Comparison of ENCODE assay signal across 1 cellular context in genomic region chr20:10671850-10672578, GRCh38.
TF ChIP-seq lines count a peak whose summit lies in the region.

No MANE protein-coding gene starts in this region.

TF ChIP-seq in HEK293, 187 proteins besides CTCF, POLR2A, EP300 and RAD21 (continued from another document and continues in another):
- TF ChIP-seq ZNF398 (tag by site-specific recombination; IDR thresholded peaks at IDR 0.05) (peak; percentile 21; the same call in 1 of the 2 replicates), ZNF473 (tag by site-specific recombination; IDR thresholded peaks at IDR 0.05) (no peak), ZNF157 (tag by site-specific recombination; IDR thresholded peaks at IDR 0.05) (no peak), ZNF292 (tag by site-specific recombination; IDR thresholded peaks at IDR 0.05; ENCODE audit: borderline replicate concordance, low read depth) (no peak), ZFP41 (tag by site-specific recombination; IDR thresholded peaks at IDR 0.05; ENCODE audit: borderline replicate concordance) (no peak), ZBTB49 (tag by site-specific recombination; IDR thresholded peaks at IDR 0.05; ENCODE audit: low read depth) (no peak), MEIS1 (CRISPR knock-in tag; IDR thresholded peaks at IDR 0.05; ENCODE audit: borderline replicate concordance) (no peak), ZBTB10 (tag by site-specific recombination; IDR thresholded peaks at IDR 0.05) (no peak), ZNF843 (tag by site-specific recombination; IDR thresholded peaks at IDR 0.05) (no peak), ZNF266 (tag by site-specific recombination; IDR thresholded peaks at IDR 0.05; ENCODE audit: low read depth) (no peak), IKZF3 (tag by site-specific recombination; IDR thresholded peaks at IDR 0.05) (no peak), ZNF335 (tag by site-specific recombination; conservative IDR thresholded peaks at IDR 0.05) (0 out of 2 replicates have a peak, but pooled peaks have one; percentile 2), ZNF704 (tag by site-specific recombination; IDR thresholded peaks at IDR 0.05) (no peak), ZNF660 (tag by site-specific recombination; IDR thresholded peaks at IDR 0.05) (no peak), ZXDB (tag by site-specific recombination; IDR thresholded peaks at IDR 0.05) (no peak), ZNF211 (tag by site-specific recombination; IDR thresholded peaks at IDR 0.05; ENCODE audit: low read depth) (no peak), KLF8 (tag by site-specific recombination; IDR thresholded peaks at IDR 0.05) (0 out of 2 replicates have a peak, but pooled peaks have one; percentile 1), ZNF140 (tag by site-specific recombination; IDR thresholded peaks at IDR 0.05) (no peak), ZNF404 (tag by site-specific recombination; IDR thresholded peaks at IDR 0.05) (no peak), ZNF530 (tag by site-specific recombination; IDR thresholded peaks at IDR 0.05; ENCODE audit: low read depth) (no peak), ZBTB6 (tag by site-specific recombination; IDR thresholded peaks at IDR 0.05) (no peak), ZNF518A (tag by site-specific recombination; conservative IDR thresholded peaks at IDR 0.05; ENCODE audit: low read depth) (no peak), YY1 (tag by site-specific recombination; IDR thresholded peaks at IDR 0.05) (no peak), KLF1 (tag by site-specific recombination; IDR thresholded peaks at IDR 0.05) (0 out of 2 replicates have a peak, but pooled peaks have one; percentile 17), ZBTB26 (tag by site-specific recombination; optimal IDR thresholded peaks at IDR 0.05) (no peak), BCL11B (tag by site-specific recombination; IDR thresholded peaks at IDR 0.05; ENCODE audit: low read depth) (no peak), ZNF561 (tag by site-specific recombination; IDR thresholded peaks at IDR 0.05; ENCODE audit: borderline replicate concordance) (no peak), ZNF76 (tag by site-specific recombination; IDR thresholded peaks at IDR 0.05; ENCODE audit: borderline replicate concordance, low read depth) (peak; percentile 33; the same call in 1 of the 2 replicates), ZNF549 (tag by site-specific recombination; IDR thresholded peaks at IDR 0.05) (no peak), ZNF776 (tag by site-specific recombination; IDR thresholded peaks at IDR 0.05; ENCODE audit: borderline replicate concordance) (no peak), ZNF248 (tag by site-specific recombination; IDR thresholded peaks at IDR 0.05) (no peak), RBAK (tag by site-specific recombination; IDR thresholded peaks at IDR 0.05) (no peak), ZNF747 (tag by site-specific recombination; IDR thresholded peaks at IDR 0.05) (no peak), PRDM10 (tag by site-specific recombination; IDR thresholded peaks at IDR 0.05) (peak; percentile 71), SETDB1 (IDR thresholded peaks at IDR 0.05; ENCODE audit: insufficient read length, low read length) (no peak), KLF7 (tag by site-specific recombination; IDR thresholded peaks at IDR 0.05; ENCODE audit: borderline replicate concordance) (no peak), INSM2 (tag by site-specific recombination; IDR thresholded peaks at IDR 0.05) (no peak), ZNF23 (tag by site-specific recombination; IDR thresholded peaks at IDR 0.05; ENCODE audit: borderline replicate concordance) (no peak), ZNF311 (tag by site-specific recombination; IDR thresholded peaks at IDR 0.05; ENCODE audit: borderline replicate concordance) (no peak)
